10 cellular contexts compared by ENCODE assay signal in genomic region chr17:75557075-75557851, GRCh38. TPM values are rescaled to one million over a fixed set of nuclear protein-coding genes. Genes with fewer than 3 reads are reported as not detected.
DNase-seq lines count a peak whose midpoint lies in the region; TF ChIP-seq lines count a peak whose summit lies in the region.
"Had no signal": no experiment of that assay in that cellular context is flagged by ENCODE, and none has a peak within 500 bp of the region (broad histone marks: within the 10 kb centered on the region; RNA-seq: fewer than 3 reads in every experiment).

No MANE protein-coding gene starts in this region.

- peak; percentile 99 for DNase-seq in HuH-7 (ENCODE audit: low spot score)
- peak; percentile 69 for DNase-seq in kidney epithelial cell (ENCODE audit: low read depth)
- DNase-seq in activated gamma-delta T cell (lab: John Stamatoyannopoulos, UW): no peak
- no peak for DNase-seq in GM20000 (ENCODE audit: low spot score)
- no peak for DNase-seq in NAMALWA (ENCODE audit: low spot score)
- DNase-seq in NCI-H524 treated with DMSO at 0.1 percent for 48 hours (lab: John Stamatoyannopoulos, UW): no peak
- DNase-seq: activated T-cell treated with anti-CD3 and anti-CD28 coated beads, Interleukin-2, amount 50 U/mL, for 24 hours; NCI-H2227 treated with DMSO at 0.1 percent for 48 hours had no signal

- H3K4me3 ChIP-seq in kidney epithelial cell (ENCODE audit: low read depth, low read length): no peak overlapping the region

- H3K36me3 ChIP-seq in kidney epithelial cell (ENCODE audit: control insufficient read depth, insufficient read depth, low read length): no peaks in the 10 kb centered on the region

- no peaks in the 10 kb centered on the region for H3K27me3 ChIP-seq in kidney epithelial cell (ENCODE audit: control insufficient read depth, insufficient read depth, low read length)

- H3K27ac ChIP-seq in angular gyrus (ENCODE audit: low read depth, low read length) (peak overlapping the region; percentile 90), temporal lobe (ENCODE audit: low read depth, low read length) (peak overlapping the region; percentile 91)

- TF ChIP-seq CTCF in kidney epithelial cell (IDR thresholded peaks at IDR 0.05; ENCODE audit: insufficient read depth, low read length, poor library complexity, severe bottlenecking) (no peak), GM20000 (IDR thresholded peaks at IDR 0.05; ENCODE audit: extremely low read depth, missing control alignments) (no peak)

RNA-seq across cellular contexts. Expression of gene MYO15B, which starts 30.3 kb away (rescaled TPM):
- total RNA-seq in kidney epithelial cell: 4.3 and 5.9 TPM in 2 replicates
- total RNA-seq in temporal lobe: 20.4 TPM

RNA-seq across cellular contexts. Expression of gene LLGL2, which starts 31.8 kb away (rescaled TPM):
- 50.6 and 61.8 TPM in 2 replicates for total RNA-seq in kidney epithelial cell
- total RNA-seq in temporal lobe: 0.74 TPM

RNA-seq across cellular contexts. Expression of gene TSEN54, which starts 40.9 kb away (rescaled TPM):
- total RNA-seq in kidney epithelial cell (22.5 and 23.5 TPM in 2 replicates), temporal lobe (7.6 TPM)

RNA-seq across cellular contexts. Expression of gene CASKIN2, which starts 41.9 kb away (rescaled TPM):
- 14.7 and 18.3 TPM in 2 replicates for total RNA-seq in kidney epithelial cell
- total RNA-seq in temporal lobe: 5.7 TPM

Comparison
In these comparisons a context has a peak if more than half of its experiments do, and no peak if none do; other contexts are left out.
1. DNase-seq: peak in HuH-7 (single experiment) and kidney epithelial cell (single experiment); none in activated gamma-delta T cell (single experiment), GM20000 (single experiment), NAMALWA (single experiment) and NCI-H524 treated with DMSO at 0.1 percent for 48 hours (single experiment).
2. RNA of gene LLGL2, which starts 31.8 kb away (total RNA-seq): 50.6 to 61.8 TPM in kidney epithelial cell; 0.74 TPM in temporal lobe (single experiment); every median in the first group is over 10 times any median in the second.